ENCODE assay signal across 1 cellular context in the genomic region with DNA sequence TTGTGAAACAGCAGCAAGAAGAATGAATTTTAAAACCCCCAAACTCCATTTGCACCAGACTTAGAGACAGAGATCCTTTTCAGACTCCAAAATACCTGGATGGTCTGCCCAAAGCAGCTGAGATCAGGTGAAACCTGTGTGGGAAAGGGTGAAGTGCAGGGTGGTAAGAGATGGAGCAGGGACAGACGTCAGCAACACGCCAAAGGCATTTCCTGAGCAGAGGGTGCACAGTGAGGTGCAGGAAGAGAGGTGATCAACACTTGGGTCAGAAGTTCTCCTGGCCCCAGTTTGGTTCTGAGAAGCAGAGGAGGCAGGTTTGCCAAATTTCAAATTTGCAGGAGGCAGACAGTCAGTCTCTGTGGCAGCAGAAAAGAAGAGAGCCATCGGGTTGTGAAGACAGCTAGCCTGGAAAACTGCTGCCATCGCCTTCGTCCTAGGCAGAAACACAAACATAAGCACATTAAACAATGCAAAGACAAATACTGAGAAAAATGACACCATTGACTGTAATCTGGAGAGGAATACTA.
TF ChIP-seq lines count a peak whose summit lies in the region.

No MANE protein-coding gene starts in this region.

TF ChIP-seq in H1, 55 proteins besides CTCF, POLR2A, EP300 and RAD21 (continued from another document):
- TF ChIP-seq, protein P1, sequence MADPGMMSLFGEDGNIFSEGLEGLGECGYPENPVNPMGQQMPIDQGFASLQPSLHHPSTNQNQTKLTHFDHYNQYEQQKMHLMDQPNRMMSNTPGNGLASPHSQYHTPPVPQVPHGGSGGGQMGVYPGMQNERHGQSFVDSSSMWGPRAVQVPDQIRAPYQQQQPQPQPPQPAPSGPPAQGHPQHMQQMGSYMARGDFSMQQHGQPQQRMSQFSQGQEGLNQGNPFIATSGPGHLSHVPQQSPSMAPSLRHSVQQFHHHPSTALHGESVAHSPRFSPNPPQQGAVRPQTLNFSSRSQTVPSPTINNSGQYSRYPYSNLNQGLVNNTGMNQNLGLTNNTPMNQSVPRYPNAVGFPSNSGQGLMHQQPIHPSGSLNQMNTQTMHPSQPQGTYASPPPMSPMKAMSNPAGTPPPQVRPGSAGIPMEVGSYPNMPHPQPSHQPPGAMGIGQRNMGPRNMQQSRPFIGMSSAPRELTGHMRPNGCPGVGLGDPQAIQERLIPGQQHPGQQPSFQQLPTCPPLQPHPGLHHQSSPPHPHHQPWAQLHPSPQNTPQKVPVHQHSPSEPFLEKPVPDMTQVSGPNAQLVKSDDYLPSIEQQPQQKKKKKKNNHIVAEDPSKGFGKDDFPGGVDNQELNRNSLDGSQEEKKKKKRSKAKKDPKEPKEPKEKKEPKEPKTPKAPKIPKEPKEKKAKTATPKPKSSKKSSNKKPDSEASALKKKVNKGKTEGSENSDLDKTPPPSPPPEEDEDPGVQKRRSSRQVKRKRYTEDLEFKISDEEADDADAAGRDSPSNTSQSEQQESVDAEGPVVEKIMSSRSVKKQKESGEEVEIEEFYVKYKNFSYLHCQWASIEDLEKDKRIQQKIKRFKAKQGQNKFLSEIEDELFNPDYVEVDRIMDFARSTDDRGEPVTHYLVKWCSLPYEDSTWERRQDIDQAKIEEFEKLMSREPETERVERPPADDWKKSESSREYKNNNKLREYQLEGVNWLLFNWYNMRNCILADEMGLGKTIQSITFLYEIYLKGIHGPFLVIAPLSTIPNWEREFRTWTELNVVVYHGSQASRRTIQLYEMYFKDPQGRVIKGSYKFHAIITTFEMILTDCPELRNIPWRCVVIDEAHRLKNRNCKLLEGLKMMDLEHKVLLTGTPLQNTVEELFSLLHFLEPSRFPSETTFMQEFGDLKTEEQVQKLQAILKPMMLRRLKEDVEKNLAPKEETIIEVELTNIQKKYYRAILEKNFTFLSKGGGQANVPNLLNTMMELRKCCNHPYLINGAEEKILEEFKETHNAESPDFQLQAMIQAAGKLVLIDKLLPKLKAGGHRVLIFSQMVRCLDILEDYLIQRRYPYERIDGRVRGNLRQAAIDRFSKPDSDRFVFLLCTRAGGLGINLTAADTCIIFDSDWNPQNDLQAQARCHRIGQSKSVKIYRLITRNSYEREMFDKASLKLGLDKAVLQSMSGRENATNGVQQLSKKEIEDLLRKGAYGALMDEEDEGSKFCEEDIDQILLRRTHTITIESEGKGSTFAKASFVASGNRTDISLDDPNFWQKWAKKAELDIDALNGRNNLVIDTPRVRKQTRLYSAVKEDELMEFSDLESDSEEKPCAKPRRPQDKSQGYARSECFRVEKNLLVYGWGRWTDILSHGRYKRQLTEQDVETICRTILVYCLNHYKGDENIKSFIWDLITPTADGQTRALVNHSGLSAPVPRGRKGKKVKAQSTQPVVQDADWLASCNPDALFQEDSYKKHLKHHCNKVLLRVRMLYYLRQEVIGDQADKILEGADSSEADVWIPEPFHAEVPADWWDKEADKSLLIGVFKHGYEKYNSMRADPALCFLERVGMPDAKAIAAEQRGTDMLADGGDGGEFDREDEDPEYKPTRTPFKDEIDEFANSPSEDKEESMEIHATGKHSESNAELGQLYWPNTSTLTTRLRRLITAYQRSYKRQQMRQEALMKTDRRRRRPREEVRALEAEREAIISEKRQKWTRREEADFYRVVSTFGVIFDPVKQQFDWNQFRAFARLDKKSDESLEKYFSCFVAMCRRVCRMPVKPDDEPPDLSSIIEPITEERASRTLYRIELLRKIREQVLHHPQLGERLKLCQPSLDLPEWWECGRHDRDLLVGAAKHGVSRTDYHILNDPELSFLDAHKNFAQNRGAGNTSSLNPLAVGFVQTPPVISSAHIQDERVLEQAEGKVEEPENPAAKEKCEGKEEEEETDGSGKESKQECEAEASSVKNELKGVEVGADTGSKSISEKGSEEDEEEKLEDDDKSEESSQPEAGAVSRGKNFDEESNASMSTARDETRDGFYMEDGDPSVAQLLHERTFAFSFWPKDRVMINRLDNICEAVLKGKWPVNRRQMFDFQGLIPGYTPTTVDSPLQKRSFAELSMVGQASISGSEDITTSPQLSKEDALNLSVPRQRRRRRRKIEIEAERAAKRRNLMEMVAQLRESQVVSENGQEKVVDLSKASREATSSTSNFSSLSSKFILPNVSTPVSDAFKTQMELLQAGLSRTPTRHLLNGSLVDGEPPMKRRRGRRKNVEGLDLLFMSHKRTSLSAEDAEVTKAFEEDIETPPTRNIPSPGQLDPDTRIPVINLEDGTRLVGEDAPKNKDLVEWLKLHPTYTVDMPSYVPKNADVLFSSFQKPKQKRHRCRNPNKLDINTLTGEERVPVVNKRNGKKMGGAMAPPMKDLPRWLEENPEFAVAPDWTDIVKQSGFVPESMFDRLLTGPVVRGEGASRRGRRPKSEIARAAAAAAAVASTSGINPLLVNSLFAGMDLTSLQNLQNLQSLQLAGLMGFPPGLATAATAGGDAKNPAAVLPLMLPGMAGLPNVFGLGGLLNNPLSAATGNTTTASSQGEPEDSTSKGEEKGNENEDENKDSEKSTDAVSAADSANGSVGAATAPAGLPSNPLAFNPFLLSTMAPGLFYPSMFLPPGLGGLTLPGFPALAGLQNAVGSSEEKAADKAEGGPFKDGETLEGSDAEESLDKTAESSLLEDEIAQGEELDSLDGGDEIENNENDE (IDR thresholded peaks at IDR 0.05; ENCODE audit: insufficient replicate concordance, low read length), result no peak
- TF ChIP-seq, protein P2, sequence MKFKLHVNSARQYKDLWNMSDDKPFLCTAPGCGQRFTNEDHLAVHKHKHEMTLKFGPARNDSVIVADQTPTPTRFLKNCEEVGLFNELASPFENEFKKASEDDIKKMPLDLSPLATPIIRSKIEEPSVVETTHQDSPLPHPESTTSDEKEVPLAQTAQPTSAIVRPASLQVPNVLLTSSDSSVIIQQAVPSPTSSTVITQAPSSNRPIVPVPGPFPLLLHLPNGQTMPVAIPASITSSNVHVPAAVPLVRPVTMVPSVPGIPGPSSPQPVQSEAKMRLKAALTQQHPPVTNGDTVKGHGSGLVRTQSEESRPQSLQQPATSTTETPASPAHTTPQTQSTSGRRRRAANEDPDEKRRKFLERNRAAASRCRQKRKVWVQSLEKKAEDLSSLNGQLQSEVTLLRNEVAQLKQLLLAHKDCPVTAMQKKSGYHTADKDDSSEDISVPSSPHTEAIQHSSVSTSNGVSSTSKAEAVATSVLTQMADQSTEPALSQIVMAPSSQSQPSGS (IDR thresholded peaks at IDR 0.05; ENCODE audit: low read length), result no peak
- TF ChIP-seq HDAC2 (IDR thresholded peaks at IDR 0.05; ENCODE audit: borderline replicate concordance in 1 of 2, low read depth in 2 of 2, low read length in 2 of 2) (no peak), RXRA (IDR thresholded peaks at IDR 0.05; ENCODE audit: insufficient read depth, low read depth, low read length) (no peak), JUND (IDR thresholded peaks at IDR 0.05; ENCODE audit: low read length) (no peak), PHF8 (conservative IDR thresholded peaks at IDR 0.05; ENCODE audit: low read depth, low read length) (no peak), YY1 (IDR thresholded peaks at IDR 0.05; ENCODE audit: low read depth, low read length) (no peak), POLR2AphosphoS5 (IDR thresholded peaks at IDR 0.05; ENCODE audit: low read depth, low read length) (no peak), BCL11A (IDR thresholded peaks at IDR 0.05; ENCODE audit: low read depth in 2 of 2, low read length in 2 of 2) (no peak), SUZ12 (IDR thresholded peaks at IDR 0.05; ENCODE audit: low read length) (no peak), CHD2 (IDR thresholded peaks at IDR 0.05; ENCODE audit: low read length) (no peak), GTF2F1 (IDR thresholded peaks at IDR 0.05; ENCODE audit: borderline replicate concordance, low read depth, low read length) (no peak)
